In genomic region chr3:50297896-50298725, GRCh38 we compare ENCODE assay signal across 8 cellular contexts. TPM values are rescaled to one million over a fixed set of nuclear protein-coding genes. Genes with fewer than 3 reads are reported as not detected.
DNase-seq lines count a peak whose midpoint lies in the region; ATAC-seq and TF ChIP-seq lines count a peak whose summit lies in the region.

No MANE protein-coding gene starts in this region.

- H3K4me3 ChIP-seq in iPS-18a (ENCODE audit: low read length): peak overlapping the region; percentile 92
- H3K4me3 ChIP-seq in thoracic aorta: peak overlapping the region; percentile 94

- peaks cover 1% of the 10 kb centered on the region for H3K36me3 Mint-ChIP-seq in activated CD4-positive, alpha-beta T cell treated with anti-CD3 and anti-CD28 coated beads, Interleukin-2, amount 10 ng/mL, durations not matched to agents 7 days and 5 days (ENCODE audit: low read depth)
- H3K36me3 Mint-ChIP-seq in activated CD4-positive, alpha-beta memory T cell treated with anti-CD3 and anti-CD28 coated beads, Interleukin-2, amount 10 ng/mL, durations not matched to agents 7 days and 5 days (ENCODE audit: low read depth): peaks cover 10% of the 10 kb centered on the region

- peak overlapping the region; percentile 100 for H3K27ac Mint-ChIP-seq in activated CD4-positive, alpha-beta T cell treated with anti-CD3 and anti-CD28 coated beads, Interleukin-2, amount 10 ng/mL, durations not matched to agents 7 days and 5 days
- peak overlapping the region; percentile 100 for H3K27ac Mint-ChIP-seq in activated CD4-positive, alpha-beta memory T cell treated with anti-CD3 and anti-CD28 coated beads, Interleukin-2, amount 10 ng/mL, durations not matched to agents 7 days and 5 days

- no peak overlapping the region for H3K27ac ChIP-seq in iPS-18a (ENCODE audit: low read length)
- peak overlapping the region; percentile 72 to 80 for H3K27ac ChIP-seq in thoracic aorta

- H3K27me3 Mint-ChIP-seq in activated CD4-positive, alpha-beta T cell treated with anti-CD3 and anti-CD28 coated beads, Interleukin-2, amount 10 ng/mL, durations not matched to agents 7 days and 5 days: no peaks in the 10 kb centered on the region
- no peaks in the 10 kb centered on the region for H3K27me3 Mint-ChIP-seq in activated CD4-positive, alpha-beta memory T cell treated with anti-CD3 and anti-CD28 coated beads, Interleukin-2, amount 10 ng/mL, durations not matched to agents 7 days and 5 days

- H3K27me3 ChIP-seq in iPS-18a (ENCODE audit: control insufficient read depth, insufficient read depth, low read length): no peaks in the 10 kb centered on the region
- no peaks in the 10 kb centered on the region for H3K27me3 ChIP-seq in thoracic aorta (replicated peaks; ENCODE audit: insufficient read depth)

- peaks cover 35% of the 10 kb centered on the region for H3K4me1 Mint-ChIP-seq in activated CD4-positive, alpha-beta T cell treated with anti-CD3 and anti-CD28 coated beads, Interleukin-2, amount 10 ng/mL, durations not matched to agents 7 days and 5 days
- H3K4me1 Mint-ChIP-seq in activated CD4-positive, alpha-beta memory T cell treated with anti-CD3 and anti-CD28 coated beads, Interleukin-2, amount 10 ng/mL, durations not matched to agents 7 days and 5 days: peaks cover 38% of the 10 kb centered on the region

- DNase-seq in activated CD4-positive, alpha-beta T cell treated with anti-CD3 and anti-CD28 coated beads, Interleukin-2, amount 10 ng/mL, durations not matched to agents 7 days and 5 days: peak; percentile 8
- DNase-seq in activated CD4-positive, alpha-beta T cell treated with anti-CD3 and anti-CD28 coated beads, Interleukin-2, amount 50 U/mL, for 1 hour: no peak
- DNase-seq in activated CD4-positive, alpha-beta memory T cell treated with anti-CD3 and anti-CD28 coated beads, Interleukin-2, amount 10 ng/mL, durations not matched to agents 7 days and 5 days: no peak
- DNase-seq in thoracic aorta (ENCODE audit: low spot score) (no peak), inferior parietal cortex (ENCODE audit: extremely low spot score) (no peak), GOT3 (lab: John Stamatoyannopoulos, UW) (no peak)

- CTCF ChIA-PET in activated CD4-positive, alpha-beta T cell treated with anti-CD3 and anti-CD28 coated beads, Interleukin-2, amount 10 ng/mL, durations not matched to agents 7 days and 5 days (lab: Charles Lee): interaction anchor here (0.6 to 4.5 kb wide), 15 partner anchors 9 to 294 kb away, joined by 3 to 21 read pairs (median 6); partner anchors contain the start of genes CYB561D2, GNAI2, HYAL2 and LSMEM2
- CTCF ChIA-PET in activated CD4-positive, alpha-beta memory T cell treated with anti-CD3 and anti-CD28 coated beads, Interleukin-2, amount 10 ng/mL, durations not matched to agents 7 days and 5 days (lab: Charles Lee): interaction anchor here (1.0 to 4.2 kb wide), 10 partner anchors 9 to 54 kb away, joined by 3 to 82 read pairs (median 8); partner anchors contain the start of genes HYAL2 and RASSF1

- H3K9me3 ChIP-seq in iPS-18a (ENCODE audit: control insufficient read depth, low read depth, low read length) (no peaks in the 10 kb centered on the region), thoracic aorta (no peaks in the 10 kb centered on the region)

- POLR2A ChIA-PET in activated CD4-positive, alpha-beta T cell treated with anti-CD3 and anti-CD28 coated beads, Interleukin-2, amount 10 ng/mL, durations not matched to agents 7 days and 5 days (lab: Charles Lee): no interaction called here
- POLR2A ChIA-PET in activated CD4-positive, alpha-beta memory T cell treated with anti-CD3 and anti-CD28 coated beads, Interleukin-2, amount 10 ng/mL, durations not matched to agents 7 days and 5 days (lab: Charles Lee): interaction anchor here (0.9 to 6.3 kb wide), 16 partner anchors 9 to 368 kb away, joined by 3 to 150 read pairs (median 6); partner anchors contain the start of genes CYB561D2, GNAI2, LSMEM2 and MON1A

- peaks cover 10% of the 10 kb centered on the region for H3K4me1 ChIP-seq in iPS-18a (ENCODE audit: control insufficient read depth, low read depth, low read length)
- H3K4me1 ChIP-seq in thoracic aorta (ENCODE audit: control insufficient read depth in 1 of 2, low read depth in 2 of 2): peaks cover 16 to 30% of the 10 kb centered on the region in 2 donors

- ATAC-seq in thoracic aorta (ENCODE audit: insufficient number of reproducible peaks, low FRiP score, low read depth) (no peak), GM21367 (IDR thresholded peaks at IDR 0.05; ENCODE audit: unreplicated experiment) (no peak)

- H3K9ac ChIP-seq in iPS-18a (ENCODE audit: low read length): no peak overlapping the region

- peak; percentile 21 for TF ChIP-seq CTCF in thoracic aorta (IDR thresholded peaks at IDR 0.05)

- peak overlapping the region; percentile 95 for H3K4me3 Mint-ChIP-seq in activated CD4-positive, alpha-beta T cell treated with anti-CD3 and anti-CD28 coated beads, Interleukin-2, amount 10 ng/mL, durations not matched to agents 7 days and 5 days
- H3K4me3 Mint-ChIP-seq in activated CD4-positive, alpha-beta memory T cell treated with anti-CD3 and anti-CD28 coated beads, Interleukin-2, amount 10 ng/mL, durations not matched to agents 7 days and 5 days: peak overlapping the region; percentile 99

- H3K36me3 ChIP-seq in iPS-18a (ENCODE audit: control insufficient read depth, low read depth, low read length) (no peaks in the 10 kb centered on the region), thoracic aorta (no peaks in the 10 kb centered on the region)

- H3K9me3 Mint-ChIP-seq in activated CD4-positive, alpha-beta T cell treated with anti-CD3 and anti-CD28 coated beads, Interleukin-2, amount 10 ng/mL, durations not matched to agents 7 days and 5 days: no peaks in the 10 kb centered on the region
- H3K9me3 Mint-ChIP-seq in activated CD4-positive, alpha-beta memory T cell treated with anti-CD3 and anti-CD28 coated beads, Interleukin-2, amount 10 ng/mL, durations not matched to agents 7 days and 5 days: no peaks in the 10 kb centered on the region

RNA-seq across cellular contexts. Expression of gene HYAL3, which starts 1.1 kb away (rescaled TPM):
- 10 to 100 TPM in 1 of 2 experiments, 1 to 10 TPM in 1; 9.2 to 10.9 TPM for total RNA-seq in activated CD4-positive, alpha-beta T cell treated with anti-CD3 and anti-CD28 coated beads, Interleukin-2, amount 10 ng/mL, durations not matched to agents 7 days and 5 days
- total RNA-seq in activated CD4-positive, alpha-beta memory T cell treated with anti-CD3 and anti-CD28 coated beads, Interleukin-2, amount 10 ng/mL, durations not matched to agents 7 days and 5 days: 10 to 100 TPM; 13.2 to 13.9 TPM
- total RNA-seq in thoracic aorta: 1 to 10 TPM in 1 of 2 donors, under 1 TPM in 1; 0.35 to 1.4 TPM

RNA-seq across cellular contexts. Expression of gene NAA80, which starts 1.1 kb away (rescaled TPM):
- 10 to 100 TPM; 28.9 to 31.7 TPM for total RNA-seq in activated CD4-positive, alpha-beta T cell treated with anti-CD3 and anti-CD28 coated beads, Interleukin-2, amount 10 ng/mL, durations not matched to agents 7 days and 5 days
- total RNA-seq in activated CD4-positive, alpha-beta memory T cell treated with anti-CD3 and anti-CD28 coated beads, Interleukin-2, amount 10 ng/mL, durations not matched to agents 7 days and 5 days: 10 to 100 TPM; 41.5 to 49.4 TPM
- total RNA-seq in thoracic aorta: 1 to 10 TPM; 8.3 to 8.7 TPM

RNA-seq across cellular contexts. Expression of gene HYAL1, which starts 5.3 kb away (rescaled TPM):
- under 1 TPM in 1 of 2 experiments, not detected in 1; 0.07 TPM for total RNA-seq in activated CD4-positive, alpha-beta T cell treated with anti-CD3 and anti-CD28 coated beads, Interleukin-2, amount 10 ng/mL, durations not matched to agents 7 days and 5 days
- under 1 TPM; 0.28 to 0.35 TPM for total RNA-seq in activated CD4-positive, alpha-beta memory T cell treated with anti-CD3 and anti-CD28 coated beads, Interleukin-2, amount 10 ng/mL, durations not matched to agents 7 days and 5 days
- 1 to 10 TPM; 5.8 to 6.1 TPM for total RNA-seq in thoracic aorta

RNA-seq across cellular contexts. Expression of gene IFRD2, which starts 5.9 kb away (rescaled TPM):
- 10 to 100 TPM; 59.4 to 66.0 TPM for total RNA-seq in activated CD4-positive, alpha-beta T cell treated with anti-CD3 and anti-CD28 coated beads, Interleukin-2, amount 10 ng/mL, durations not matched to agents 7 days and 5 days
- 10 to 100 TPM; 40.6 to 45.0 TPM for total RNA-seq in activated CD4-positive, alpha-beta memory T cell treated with anti-CD3 and anti-CD28 coated beads, Interleukin-2, amount 10 ng/mL, durations not matched to agents 7 days and 5 days
- 100 to 1,000 TPM in 1 of 2 donors, 10 to 100 TPM in 1; 43.3 to 118 TPM for total RNA-seq in thoracic aorta

RNA-seq across cellular contexts. Expression of gene LSMEM2, which starts 19.2 kb away (rescaled TPM):
- not detected for total RNA-seq in activated CD4-positive, alpha-beta T cell treated with anti-CD3 and anti-CD28 coated beads, Interleukin-2, amount 10 ng/mL, durations not matched to agents 7 days and 5 days
- not detected for total RNA-seq in activated CD4-positive, alpha-beta memory T cell treated with anti-CD3 and anti-CD28 coated beads, Interleukin-2, amount 10 ng/mL, durations not matched to agents 7 days and 5 days
- not detected for total RNA-seq in thoracic aorta

Comparison
In these comparisons a context has a peak if more than half of its experiments do, and no peak if none do; other contexts are left out.
1. RNA of gene HYAL3, which starts 1.1 kb away (total RNA-seq): 13.2 to 13.9 TPM in activated CD4-positive, alpha-beta memory T cell treated with anti-CD3 and anti-CD28 coated beads, Interleukin-2, amount 10 ng/mL, durations not matched to agents 7 days and 5 days and 9.2 to 10.9 TPM in activated CD4-positive, alpha-beta T cell treated with anti-CD3 and anti-CD28 coated beads, Interleukin-2, amount 10 ng/mL, durations not matched to agents 7 days and 5 days; 0.35 to 1.4 TPM in thoracic aorta; every median in the first group is over 4 times any median in the second.
2. RNA of gene HYAL1, which starts 5.3 kb away (total RNA-seq): 5.8 to 6.1 TPM in thoracic aorta; 0.28 to 0.35 TPM in activated CD4-positive, alpha-beta memory T cell treated with anti-CD3 and anti-CD28 coated beads, Interleukin-2, amount 10 ng/mL, durations not matched to agents 7 days and 5 days and 0.07 TPM in activated CD4-positive, alpha-beta T cell treated with anti-CD3 and anti-CD28 coated beads, Interleukin-2, amount 10 ng/mL, durations not matched to agents 7 days and 5 days; every median in the first group is over 4 times any median in the second.